ENCODE assay signal across 10 cellular contexts in the genomic region with DNA sequence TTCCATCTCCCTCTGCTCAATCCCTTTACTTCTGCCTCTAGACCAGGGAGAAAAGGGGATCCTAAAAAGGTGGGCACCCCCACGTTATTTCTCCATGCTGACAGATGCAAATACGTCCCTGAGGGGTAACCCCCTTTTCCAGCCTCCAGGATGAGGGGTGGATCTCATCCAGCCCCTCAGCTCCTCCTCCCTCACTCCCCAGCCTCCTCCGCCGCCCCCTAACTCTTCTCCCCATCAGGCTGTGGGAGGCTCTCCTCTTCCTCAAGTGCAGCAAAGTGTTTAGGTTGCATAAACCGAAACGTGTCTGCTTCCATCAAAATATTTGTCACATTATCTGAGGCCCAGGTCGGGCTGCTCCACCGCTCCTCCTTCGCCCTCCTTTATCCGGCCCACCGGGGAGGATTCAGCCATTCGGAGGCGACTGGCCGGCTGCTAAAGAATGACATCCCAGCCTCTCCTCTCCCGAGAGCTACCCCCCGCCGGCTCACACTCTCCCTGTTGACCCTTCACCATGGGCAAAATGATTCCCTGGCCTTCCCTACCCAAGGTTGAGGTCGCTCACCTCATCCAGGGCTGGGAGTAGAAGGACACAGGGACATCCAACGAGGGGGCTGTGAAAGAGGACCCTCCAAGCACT. TPM values are rescaled to one million over a fixed set of nuclear protein-coding genes. Genes with fewer than 3 reads are reported as not detected.
DNase-seq lines count a peak whose midpoint lies in the region; ATAC-seq, FAIRE-seq and TF ChIP-seq lines count a peak whose summit lies in the region.
"Had no signal": no experiment of that assay in that cellular context is flagged by ENCODE, and none has a peak within 500 bp of the region (broad histone marks: within the 10 kb centered on the region; RNA-seq: fewer than 3 reads in every experiment).

No MANE protein-coding gene starts in this region.

- no peak overlapping the region for H3K27ac ChIP-seq in DND-41 (ENCODE audit: low read length)
- H3K27ac ChIP-seq in MM.1S (ENCODE audit: low read length), result no peak overlapping the region
- no peak overlapping the region for H3K27ac ChIP-seq in effector memory CD4-positive, alpha-beta T cell (ENCODE audit: insufficient read depth, low read length, poor library complexity, severe bottlenecking)
- H3K27ac ChIP-seq in neuronal stem cell (replicated peaks; ENCODE audit: low read length), result no peak overlapping the region
- H3K27ac ChIP-seq in small intestine (ENCODE audit: low read depth in 1 of 2, low read length in 1 of 2), result no peak overlapping the region

- no CpG with 5 or more reads among the region's 19 CpGs for WGBS in neuronal stem cell (ENCODE audit: extremely low coverage in 2 of 2, insufficient read length in 2 of 2, insufficient replicate concordance in 1 of 2), 2 donors
- 28 to 30% (median 30%) methylated on average over 19 of the region's 19 CpGs for WGBS in small intestine, 3 donors

- H4K8ac ChIP-seq in neuronal stem cell (ENCODE audit: low read depth, low read length), result no peak overlapping the region

- no peak overlapping the region for H3K14ac ChIP-seq in neuronal stem cell (ENCODE audit: low read length)

- H2AFZ ChIP-seq in DND-41 (ENCODE audit: low read depth, low read length) (no peak overlapping the region; the same call in 1 of the 2 replicates), MM.1S (ENCODE audit: low read length) (no peak overlapping the region), neuronal stem cell (ENCODE audit: low read length) (peak overlapping the region; percentile 95)

- H3K9me3 ChIP-seq in DND-41 (ENCODE audit: insufficient read depth, low read length, severe bottlenecking), result no peaks in the 10 kb centered on the region
- H3K9me3 ChIP-seq in MM.1S (replicated peaks; ENCODE audit: insufficient read depth, low read length), result no peaks in the 10 kb centered on the region
- H3K9me3 ChIP-seq in effector memory CD4-positive, alpha-beta T cell (ENCODE audit: control insufficient read depth, low read length), result no peaks in the 10 kb centered on the region
- H3K9me3 ChIP-seq in neuronal stem cell (replicated peaks in 1 of 2; ENCODE audit: control insufficient read depth in 2 of 2, insufficient read depth in 1 of 2, low read depth in 1 of 2, low read length in 2 of 2), result no peaks in the 10 kb centered on the region
- no peaks in the 10 kb centered on the region for H3K9me3 ChIP-seq in small intestine (ENCODE audit: control insufficient read depth, low read depth)

- peaks cover 5% of the 10 kb centered on the region for H3K79me1 ChIP-seq in neuronal stem cell (ENCODE audit: low read depth, low read length)

- H4K20me1 ChIP-seq in DND-41 (ENCODE audit: insufficient read depth, low read length) (0 out of 2 replicates have a peak, but pooled peaks cover 3% of the 10 kb centered on the region), MM.1S (ENCODE audit: insufficient read depth, low read length) (no peaks in the 10 kb centered on the region)

- no peak for FAIRE-seq in small intestine (lab: Jason Lieb, UNC)

- peak overlapping the region; percentile 99 for H2AK5ac ChIP-seq in neuronal stem cell (ENCODE audit: low read depth, low read length)

- H2BK5ac ChIP-seq in neuronal stem cell (ENCODE audit: low read length), result peak overlapping the region; percentile 78

- no peaks in the 10 kb centered on the region for H3K9me2 ChIP-seq in MM.1S (replicated peaks; ENCODE audit: insufficient read depth, low read length)

- peak overlapping the region in 1 of 2 experiments; percentile 61; a peak in 1 of 4 replicates for H3K4me3 ChIP-seq in DND-41 (ENCODE audit: low read depth in 1 of 2, low read length in 2 of 2)
- no peak overlapping the region; the same call in 1 of the 2 replicates for H3K4me3 ChIP-seq in MM.1S (ENCODE audit: low read length)
- peak overlapping the region; percentile 41 for H3K4me3 ChIP-seq in effector memory CD4-positive, alpha-beta T cell (ENCODE audit: insufficient read depth, low read depth, low read length, poor library complexity, severe bottlenecking)
- peak overlapping the region; percentile 61 to 78 for H3K4me3 ChIP-seq in neuronal stem cell (ENCODE audit: low read length in 2 of 2)
- H3K4me3 ChIP-seq in small intestine (ENCODE audit: low read depth in 1 of 2, low read length in 2 of 2), result no peak overlapping the region

- peaks cover 41% of the 10 kb centered on the region for H3K27me3 ChIP-seq in DND-41 (ENCODE audit: insufficient read depth, low read length, poor library complexity)
- peaks cover 72% of the 10 kb centered on the region for H3K27me3 ChIP-seq in MM.1S (replicated peaks; ENCODE audit: insufficient read depth, low read length)
- peaks cover 37% of the 10 kb centered on the region for H3K27me3 ChIP-seq in effector memory CD4-positive, alpha-beta T cell (replicated peaks; ENCODE audit: control insufficient read depth, insufficient read depth, low read length, poor library complexity, severe bottlenecking)
- peaks cover 23 to 81% (median 60%) of the 10 kb centered on the region in 3 experiments for H3K27me3 ChIP-seq in neuronal stem cell (ENCODE audit: control insufficient read depth in 3 of 3, insufficient read depth in 3 of 3, low read depth in 1 of 3, low read length in 3 of 3)
- H3K27me3 ChIP-seq in small intestine (ENCODE audit: control insufficient read depth in 2 of 2, insufficient read depth in 2 of 2, low read length in 2 of 2), result peaks cover 6 to 35% of the 10 kb centered on the region in 2 donors

- no peaks in the 10 kb centered on the region for H3K79me2 ChIP-seq in DND-41 (ENCODE audit: insufficient read depth, low read length)
- H3K79me2 ChIP-seq in MM.1S (ENCODE audit: low read length), result no peaks in the 10 kb centered on the region

- peak overlapping the region; percentile 53 for H3K4ac ChIP-seq in neuronal stem cell (ENCODE audit: low read length)

- H2BK12ac ChIP-seq in neuronal stem cell (ENCODE audit: low read length), result peak overlapping the region; percentile 1

- ATAC-seq in DND-41 (ENCODE audit: insufficient read depth, low read depth) (no peak), GM19463 (IDR thresholded peaks at IDR 0.05; ENCODE audit: unreplicated experiment) (no peak)

- H3K4me1 ChIP-seq in DND-41 (ENCODE audit: insufficient read depth, low read length) (peaks cover 9% of the 10 kb centered on the region), MM.1S (ENCODE audit: low read length) (peaks cover 6% of the 10 kb centered on the region; the same call in 1 of the 2 replicates), neuronal stem cell (ENCODE audit: control insufficient read depth in 2 of 2, insufficient read depth in 1 of 2, low read depth in 1 of 2, low read length in 2 of 2) (peaks cover 19% of the 10 kb centered on the region in 2 donors), small intestine (ENCODE audit: control insufficient read depth in 2 of 2, insufficient read depth in 1 of 2, low read depth in 1 of 2, low read length in 1 of 2) (peaks cover 2 to 3% of the 10 kb centered on the region in 2 donors)
- peaks cover 34% of the 10 kb centered on the region for H3K4me1 ChIP-seq in effector memory CD4-positive, alpha-beta T cell (ENCODE audit: control insufficient read depth, insufficient read depth, low read length, poor library complexity, severe bottlenecking)

- TF ChIP-seq CTCF in DND-41 (IDR thresholded peaks at IDR 0.05; ENCODE audit: borderline replicate concordance, extremely low read depth, low read length, poor library complexity, severe bottlenecking) (no peak), MM.1S (IDR thresholded peaks at IDR 0.05; ENCODE audit: low read length) (no peak)

- peak overlapping the region; percentile 97 for H2BK120ac ChIP-seq in neuronal stem cell (ENCODE audit: low read depth, low read length)

- H3K36me3 ChIP-seq in DND-41 (ENCODE audit: insufficient read depth, low read length) (no peaks in the 10 kb centered on the region), MM.1S (replicated peaks; ENCODE audit: insufficient read depth, low read length) (no peaks in the 10 kb centered on the region), neuronal stem cell (replicated peaks in 1 of 2; ENCODE audit: control insufficient read depth in 2 of 2, insufficient read depth in 2 of 2, low read length in 2 of 2) (no peaks in the 10 kb centered on the region), small intestine (ENCODE audit: control insufficient read depth in 2 of 2, insufficient read depth in 2 of 2, low read length in 2 of 2) (no peaks in the 10 kb centered on the region)
- H3K36me3 ChIP-seq in effector memory CD4-positive, alpha-beta T cell (ENCODE audit: control insufficient read depth, insufficient read depth, low read length), result no peaks in the 10 kb centered on the region

- H3F3A ChIP-seq in MM.1S (ENCODE audit: insufficient read depth, low read length), result no peaks in the 10 kb centered on the region

- peak overlapping the region; percentile 89 for H3K23ac ChIP-seq in neuronal stem cell (ENCODE audit: low read depth, low read length, poor library complexity)

- H2BK15ac ChIP-seq in neuronal stem cell (ENCODE audit: low read length), result peak overlapping the region; percentile 96

- peak overlapping the region; percentile 98 for H3K18ac ChIP-seq in neuronal stem cell (ENCODE audit: low read length)

- peak overlapping the region; percentile 56; the same call in 1 of the 2 replicates for H3K9ac ChIP-seq in DND-41 (ENCODE audit: low read depth, low read length)
- H3K9ac ChIP-seq in MM.1S (ENCODE audit: low read length), result no peak overlapping the region
- peak overlapping the region; percentile 79 for H3K9ac ChIP-seq in neuronal stem cell (ENCODE audit: low read depth, low read length, poor library complexity)

- no peak for DNase-seq in DND-41
- no peak for DNase-seq in MM.1S
- DNase-seq in effector memory CD4-positive, alpha-beta T cell, result no peak
- DNase-seq in neuronal stem cell (ENCODE audit: low spot score), result no peak
- DNase-seq in NCI-H1436 (lab: John Stamatoyannopoulos, UW), result no peak
- no peak for DNase-seq in OCI-M1 (lab: John Stamatoyannopoulos, UW)
- no peak for DNase-seq in small intestine
- DNase-seq: activated CD4-positive, alpha-beta T cell treated with anti-CD3 and anti-CD28 coated beads, Interleukin-2, amount 50 U/mL, for 1 hour; NCI-H1417 had no signal

- no peak overlapping the region for H4K91ac ChIP-seq in neuronal stem cell (ENCODE audit: low read depth, low read length, poor library complexity)

- H3K4me2 ChIP-seq in DND-41 (ENCODE audit: insufficient read depth, low read length), result peak overlapping the region; percentile 93
- H3K4me2 ChIP-seq in MM.1S (ENCODE audit: low read depth, low read length), result peak overlapping the region; percentile 100; the same call in 1 of the 2 replicates
- peak overlapping the region; percentile 97 for H3K4me2 ChIP-seq in neuronal stem cell (ENCODE audit: insufficient read depth, low read length, poor library complexity, severe bottlenecking)

RNA-seq across cellular contexts. Expression of gene C1QL1, which starts 1.2 kb away (rescaled TPM):
- 8.7 TPM for polyA plus RNA-seq in neuronal stem cell (2013, experiment 1 of 2)
- polyA plus RNA-seq in neuronal stem cell (2013, experiment 2 of 2), result 8.7 TPM
- 1 to 10 TPM in 2 of 3 donors, not detected in 1; 1.3 to 2.6 TPM for polyA plus RNA-seq in small intestine

RNA-seq across cellular contexts. Expression of gene KIF18B, which starts 21.7 kb away (rescaled TPM):
- 32.8 TPM for polyA plus RNA-seq in neuronal stem cell (2013, experiment 1 of 2)
- 32.5 TPM for polyA plus RNA-seq in neuronal stem cell (2013, experiment 2 of 2)
- polyA plus RNA-seq in small intestine, result 1 to 10 TPM in 1 of 3 donors, under 1 TPM in 2; 0.27 to 9.5 (median 0.45) TPM

RNA-seq across cellular contexts. Expression of gene GFAP, which starts 54.0 kb away (rescaled TPM):
- 0.20 TPM for polyA plus RNA-seq in neuronal stem cell (2013, experiment 1 of 2)
- polyA plus RNA-seq in neuronal stem cell (2013, experiment 2 of 2), result 0.17 TPM
- polyA plus RNA-seq in small intestine, result 1 to 10 TPM in 1 of 3 donors, under 1 TPM in 1, not detected in 1; 0.45 to 1.3 TPM

Comparison
In these comparisons a context has a peak if more than half of its experiments do, and no peak if none do; other contexts are left out.
1. H3K4me3 ChIP-seq: peak in effector memory CD4-positive, alpha-beta T cell (single experiment) and neuronal stem cell (2 of 2); none in MM.1S (single experiment) and small intestine (0 of 2).
2. Peak in every context shown above with its lines, with median percentiles within 50 percentile points of each other: H3K4me2 ChIP-seq.